In genomic region chr19:4423727-4424126, GRCh38 we compare ENCODE assay signal across 15 cellular contexts. TPM values are rescaled to one million over a fixed set of nuclear protein-coding genes. Genes with fewer than 3 reads are reported as not detected.
DNase-seq lines count a peak whose midpoint lies in the region; ATAC-seq and TF ChIP-seq lines count a peak whose summit lies in the region.
"Had no signal": no experiment of that assay in that cellular context is flagged by ENCODE, and none has a peak within 500 bp of the region (broad histone marks: within the 10 kb centered on the region; RNA-seq: fewer than 3 reads in every experiment).

No MANE protein-coding gene starts in this region.

- no TSS peak for BruUV-seq in IMR-90 (replicated peaks; lab: Mats Ljungman, UMichigan)

- peak overlapping the region; percentile 52 for H2AK9ac ChIP-seq in IMR-90 (replicated peaks; ENCODE audit: low read depth, low read length, poor library complexity)

- no CpG with 5 or more reads among the region's 5 CpGs for WGBS in IMR-90 (ENCODE audit: extremely low coverage in 2 of 2, insufficient read length in 1 of 2), 2 experiments

- no peak overlapping the region for H3K14ac ChIP-seq in IMR-90 (replicated peaks; ENCODE audit: low read depth, low read length)

- H3K18ac ChIP-seq in IMR-90 (ENCODE audit: low read depth, low read length) = no peak overlapping the region

- H4K8ac ChIP-seq in IMR-90 (ENCODE audit: low read depth in 2 of 2, low read length in 2 of 2) = no peak overlapping the region

- H3K9ac ChIP-seq in IMR-90 (ENCODE audit: low read depth, low read length) = no peak overlapping the region
- H3K9ac ChIP-seq: GM23248 had no signal

- no peak overlapping the region for H4K5ac ChIP-seq in IMR-90 (ENCODE audit: low read depth, low read length)

- 0 out of 2 replicates have a peak, but pooled peaks cover 7% of the 10 kb centered on the region for H3K9me1 ChIP-seq in IMR-90 (ENCODE audit: insufficient read depth, low read length)

- H2BK120ac ChIP-seq in IMR-90 (ENCODE audit: low read depth, low read length) = no peak overlapping the region

- POLR2A ChIA-PET in IMR-90 (lab: Charles Lee; ENCODE audit: unreplicated experiment) (no interaction called here), WTC11 (lab: Charles Lee) (no interaction called here)

- no peak overlapping the region for H3K27ac ChIP-seq in IMR-90 (ENCODE audit: insufficient read depth, low read length)
- H3K27ac ChIP-seq: A549, C4-2B, GM23248, HL-60 had no signal

- H3K4me3 Mint-ChIP-seq in WTC11 = no peak overlapping the region
- H3K4me3 Mint-ChIP-seq: CD4-positive, alpha-beta memory T cell had no signal

- no peak overlapping the region for H2BK20ac ChIP-seq in IMR-90 (ENCODE audit: low read depth, low read length)

- no peak overlapping the region for H3K23ac ChIP-seq in IMR-90 (ENCODE audit: low read depth, low read length)

- H3K4me3 ChIP-seq in IMR-90 (ENCODE audit: insufficient read depth, low read depth, low read length) = no peak overlapping the region
- H3K4me3 ChIP-seq: A549, GM12878, GM23248 had no signal

- dilution Hi-C loops in IMR-90 (cut with HindIII; ENCODE audit: low sequenced_read_pairs, unreplicated experiment) = no loop called here

- H3K9me3 Mint-ChIP-seq in activated naive CD4-positive, alpha-beta T cell treated with anti-CD3 and anti-CD28 coated beads, Interleukin-2, amount 50 U/mL, for 72 hours = no peaks in the 10 kb centered on the region
- no peaks in the 10 kb centered on the region for H3K9me3 Mint-ChIP-seq in WTC11

- H2BK5ac ChIP-seq in IMR-90 (ENCODE audit: low read depth, low read length, poor library complexity, severe bottlenecking) = no peak overlapping the region

- no peak for ATAC-seq in activated naive CD4-positive, alpha-beta T cell treated with anti-CD3 and anti-CD28 coated beads, Interleukin-2, amount 50 U/mL, for 72 hours
- no peak for ATAC-seq in IMR-90 (ENCODE audit: low read depth)
- no peak for ATAC-seq in WTC11
- ATAC-seq in GM21528 (IDR thresholded peaks at IDR 0.05; ENCODE audit: low FRiP score, unreplicated experiment) = no peak
- ATAC-seq: A549, GM12878, HCT116 had no signal

- no peaks in the 10 kb centered on the region for H3K9me3 ChIP-seq in IMR-90 (ENCODE audit: control insufficient read depth, insufficient read depth, low read length)
- H3K9me3 ChIP-seq: A549, BE2C had no signal

- intact Hi-C loops in IMR-90 (cut with micrococcal nuclease) = no loop called here

- H3K4me1 ChIP-seq in IMR-90 (ENCODE audit: control insufficient read depth, insufficient read depth, low read length) = 0 out of 2 replicates have a peak, but pooled peaks cover 2% of the 10 kb centered on the region
- H3K4me1 ChIP-seq: A549, BE2C had no signal

- peaks cover 21 to 26% of the 10 kb centered on the region in 2 donors for H3K36me3 Mint-ChIP-seq in activated naive CD4-positive, alpha-beta T cell treated with anti-CD3 and anti-CD28 coated beads, Interleukin-2, amount 50 U/mL, for 72 hours
- peaks cover 58% of the 10 kb centered on the region for H3K36me3 Mint-ChIP-seq in WTC11

- H3K4me1 Mint-ChIP-seq in WTC11 = no peaks in the 10 kb centered on the region
- H3K4me1 Mint-ChIP-seq: CD4-positive, alpha-beta memory T cell had no signal

- H3K4me2 ChIP-seq in IMR-90 (ENCODE audit: low read depth, low read length) = no peak overlapping the region
- H3K4me2 ChIP-seq: A549 had no signal

- no peak for TF ChIP-seq POLR2A in IMR-90 (IDR thresholded peaks at IDR 0.05; ENCODE audit: low read depth, low read length)

- no peak for TF ChIP-seq RAD21 in IMR-90 (IDR thresholded peaks at IDR 0.05; ENCODE audit: low read length)

- H3K27me3 ChIP-seq in IMR-90 (ENCODE audit: control insufficient read depth, insufficient read depth, low read length) = no peaks in the 10 kb centered on the region
- H3K27me3 ChIP-seq: BE2C had no signal

- peaks cover 23 to 29% of the 10 kb centered on the region in 2 experiments for H3K79me1 ChIP-seq in IMR-90 (ENCODE audit: low read depth in 1 of 2, low read length in 2 of 2)

- H4K20me1 ChIP-seq in IMR-90 (ENCODE audit: insufficient read depth, low read length) = no peaks in the 10 kb centered on the region; the same call in 1 of the 2 replicates

- in situ Hi-C loops in IMR-90 (cut with MboI; ENCODE audit: low sequenced_read_pairs) = no loop called here

- H4K91ac ChIP-seq in IMR-90 (ENCODE audit: insufficient read depth, low read depth, low read length) = no peak overlapping the region

- no peak overlapping the region for H2AK5ac ChIP-seq in IMR-90 (ENCODE audit: low read depth, low read length)

- no peak overlapping the region for H3K56ac ChIP-seq in IMR-90 (ENCODE audit: extremely low read depth, insufficient read depth, low read length)

- no peak for TF ChIP-seq CTCF in IMR-90 (conservative IDR thresholded peaks at IDR 0.05; ENCODE audit: low read depth, low read length)
- TF ChIP-seq CTCF in WTC11 (IDR thresholded peaks at IDR 0.05) = no peak

- H2BK15ac ChIP-seq in IMR-90 (ENCODE audit: low read depth, low read length) = no peak overlapping the region

- DNase-seq in activated naive CD4-positive, alpha-beta T cell treated with anti-CD3 and anti-CD28 coated beads, Interleukin-2, amount 50 U/mL, for 72 hours (ENCODE audit: low spot score in 2 of 2) = no peak
- no peak for DNase-seq in activated naive CD4-positive, alpha-beta T cell treated with Interleukin-2 at 50 U/mL for 16 hours
- no peak for DNase-seq in IMR-90
- no peak for DNase-seq in WTC11 (ENCODE audit: low spot score)
- DNase-seq in SIG-M5 treated with dmso at 0.1 percent for 504 hours (lab: John Stamatoyannopoulos, UW; ENCODE audit: unreplicated experiment) = no peak
- DNase-seq: BE2C; CD4-positive, alpha-beta memory T cell; DMS79; GM23248 had no signal

- CTCF ChIA-PET in IMR-90 (lab: Yijun Ruan, JAX) = no interaction called here
- CTCF ChIA-PET in WTC11 (lab: Charles Lee) = interaction anchor here (1.2 kb wide), 1 partner anchor 24 kb away, joined by 3 read pairs; the partner anchor contains the start of gene SH3GL1

- H2AFZ ChIP-seq in IMR-90 (replicated peaks; ENCODE audit: low read length, poor library complexity) = no peak overlapping the region
- H2AFZ ChIP-seq: GM23248 had no signal

- H3K4ac ChIP-seq in IMR-90 (ENCODE audit: low read depth, low read length) = no peak overlapping the region

- peak overlapping the region; percentile 62 to 88 for H3K27ac Mint-ChIP-seq in activated naive CD4-positive, alpha-beta T cell treated with anti-CD3 and anti-CD28 coated beads, Interleukin-2, amount 50 U/mL, for 72 hours
- H3K27ac Mint-ChIP-seq in WTC11 = peak overlapping the region; percentile 8; the same call in 1 of the 2 replicates

- H3K27me3 Mint-ChIP-seq in WTC11 (ENCODE audit: low read depth) = no peaks in the 10 kb centered on the region
- H3K27me3 Mint-ChIP-seq: CD4-positive, alpha-beta memory T cell had no signal

- peaks cover 7% of the 10 kb centered on the region for H3K36me3 ChIP-seq in IMR-90 (ENCODE audit: control insufficient read depth, insufficient read depth, low read length)

TF ChIP-seq in IMR-90, 13 proteins besides CTCF, POLR2A, EP300 and RAD21 (continues in another document):
- TF ChIP-seq SMC3 (IDR thresholded peaks at IDR 0.05; ENCODE audit: low read depth, low read length) = no peak
- TF ChIP-seq MXI1 (IDR thresholded peaks at IDR 0.05; ENCODE audit: borderline replicate concordance, low read depth, low read length) = no peak
- no peak for TF ChIP-seq RFX5 (IDR thresholded peaks at IDR 0.05; ENCODE audit: low read depth, low read length)
- TF ChIP-seq CHD1 (IDR thresholded peaks at IDR 0.05; ENCODE audit: low read depth, low read length) = no peak

TF ChIP-seq in WTC11, 78 proteins besides CTCF, POLR2A, EP300 and RAD21 (continues in another document):
- TF ChIP-seq ETV6 (CRISPR knock-in tag; IDR thresholded peaks at IDR 0.05) (no peak), ATF1 (CRISPR knock-in tag; IDR thresholded peaks at IDR 0.05) (no peak), PRRX2 (CRISPR knock-in tag; IDR thresholded peaks at IDR 0.05) (no peak)
- TF ChIP-seq, protein P1, sequence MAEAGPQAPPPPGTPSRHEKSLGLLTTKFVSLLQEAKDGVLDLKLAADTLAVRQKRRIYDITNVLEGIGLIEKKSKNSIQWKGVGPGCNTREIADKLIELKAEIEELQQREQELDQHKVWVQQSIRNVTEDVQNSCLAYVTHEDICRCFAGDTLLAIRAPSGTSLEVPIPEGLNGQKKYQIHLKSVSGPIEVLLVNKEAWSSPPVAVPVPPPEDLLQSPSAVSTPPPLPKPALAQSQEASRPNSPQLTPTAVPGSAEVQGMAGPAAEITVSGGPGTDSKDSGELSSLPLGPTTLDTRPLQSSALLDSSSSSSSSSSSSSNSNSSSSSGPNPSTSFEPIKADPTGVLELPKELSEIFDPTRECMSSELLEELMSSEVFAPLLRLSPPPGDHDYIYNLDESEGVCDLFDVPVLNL (CRISPR knock-in tag; IDR thresholded peaks at IDR 0.05; ENCODE audit: borderline replicate concordance, low read depth) = no peak

RNA-seq across cellular contexts. Expression of gene CHAF1A, which starts 21.3 kb away (rescaled TPM):
- total RNA-seq in activated naive CD4-positive, alpha-beta T cell treated with anti-CD3 and anti-CD28 coated beads, Interleukin-2, amount 50 U/mL, for 72 hours = 10 to 100 TPM; 67.1 to 93.6 TPM
- 11.4 and 12.4 TPM in 2 replicates for total RNA-seq in IMR-90 (2012; rRNA removed)
- polyA plus RNA-seq in IMR-90 (2012; rRNA removed) = 22.9 and 26.7 TPM in 2 replicates
- 16.1 and 20.9 TPM in 2 replicates for polyA plus RNA-seq in IMR-90 (2012; cell fraction: cytosol; rRNA removed)
- 18.2 and 45.9 TPM in 2 replicates for polyA plus RNA-seq in IMR-90 (2012; cell fraction: nucleus; rRNA removed; ENCODE audit: low replicate concordance)
- 126 to 161 TPM (median 137 TPM) in 3 replicates for total RNA-seq in WTC11 (2021)

RNA-seq across cellular contexts. Expression of gene SH3GL1, which starts 23.4 kb away (rescaled TPM):
- total RNA-seq in activated naive CD4-positive, alpha-beta T cell treated with anti-CD3 and anti-CD28 coated beads, Interleukin-2, amount 50 U/mL, for 72 hours = 10 to 100 TPM; 40.9 to 53.4 TPM
- total RNA-seq in IMR-90 (2012; rRNA removed) = 28.1 and 32.2 TPM in 2 replicates
- 138 and 161 TPM in 2 replicates for polyA plus RNA-seq in IMR-90 (2012; rRNA removed)
- 103 and 170 TPM in 2 replicates for polyA plus RNA-seq in IMR-90 (2012; cell fraction: cytosol; rRNA removed)
- 93.0 and 160 TPM in 2 replicates for polyA plus RNA-seq in IMR-90 (2012; cell fraction: nucleus; rRNA removed; ENCODE audit: low replicate concordance)
- 89.4 to 109 TPM (median 89.7 TPM) in 3 replicates for total RNA-seq in WTC11 (2021)

RNA-seq across cellular contexts. Expression of gene UBXN6, which starts 33.9 kb away (rescaled TPM):
- total RNA-seq in activated naive CD4-positive, alpha-beta T cell treated with anti-CD3 and anti-CD28 coated beads, Interleukin-2, amount 50 U/mL, for 72 hours = 10 to 100 TPM; 31.1 to 42.4 TPM
- total RNA-seq in IMR-90 (2012; rRNA removed) (74.2 and 84.2 TPM in 2 replicates), WTC11 (2021) (34.8 to 39.8 TPM (median 38.8 TPM) in 3 replicates)
- 86.5 and 98.3 TPM in 2 replicates for polyA plus RNA-seq in IMR-90 (2012; rRNA removed)
- 112 and 127 TPM in 2 replicates for polyA plus RNA-seq in IMR-90 (2012; cell fraction: cytosol; rRNA removed)
- 144 and 228 TPM in 2 replicates for polyA plus RNA-seq in IMR-90 (2012; cell fraction: nucleus; rRNA removed; ENCODE audit: low replicate concordance)

RNA-seq across cellular contexts. Expression of gene HDGFL2, which starts 48.4 kb away (rescaled TPM):
- total RNA-seq in activated naive CD4-positive, alpha-beta T cell treated with anti-CD3 and anti-CD28 coated beads, Interleukin-2, amount 50 U/mL, for 72 hours = 10 to 100 TPM; 49.2 to 64.7 TPM
- total RNA-seq in IMR-90 (2012; rRNA removed) (35.8 and 45.5 TPM in 2 replicates), WTC11 (2021) (111 to 116 TPM (median 115 TPM) in 3 replicates)
- 48.5 and 53.0 TPM in 2 replicates for polyA plus RNA-seq in IMR-90 (2012; rRNA removed)
- polyA plus RNA-seq in IMR-90 (2012; cell fraction: cytosol; rRNA removed) = 52.7 and 54.3 TPM in 2 replicates
- 90.4 and 123 TPM in 2 replicates for polyA plus RNA-seq in IMR-90 (2012; cell fraction: nucleus; rRNA removed; ENCODE audit: low replicate concordance)
